Comparison of ENCODE assay signal across 9 cellular contexts in the genomic region with DNA sequence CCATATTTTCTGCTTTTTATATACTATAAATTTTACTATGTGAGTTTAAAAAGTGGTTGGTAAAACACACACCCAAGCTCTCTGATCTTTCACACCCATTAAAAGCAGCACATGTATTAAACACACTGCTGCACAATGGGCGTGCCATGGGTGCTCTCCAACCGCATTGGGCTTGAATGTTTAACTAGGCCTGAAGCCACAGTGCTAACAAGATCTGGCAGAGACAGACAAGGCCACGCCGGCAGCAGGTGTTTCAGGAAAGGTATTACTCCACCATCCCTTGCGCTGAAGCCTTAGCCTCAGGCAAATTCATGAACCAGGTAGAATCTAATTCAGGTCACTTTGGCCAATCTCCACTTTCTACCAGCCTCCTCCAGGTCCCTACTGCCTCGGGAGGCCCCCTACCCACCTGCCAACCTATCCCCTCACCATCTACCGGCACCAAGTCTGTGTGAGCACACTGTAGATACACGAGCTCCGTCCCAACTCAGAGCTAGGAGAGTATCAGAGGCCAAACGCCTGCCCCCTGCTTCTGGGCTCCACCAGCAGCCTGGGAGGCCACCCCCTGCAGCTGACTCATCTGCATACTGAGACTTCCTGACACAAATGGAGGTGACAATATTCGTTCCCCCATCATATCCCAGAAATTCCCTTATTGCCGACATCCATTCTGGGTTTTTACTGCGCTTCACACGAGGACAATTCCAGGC.
DNase-seq lines count a peak whose midpoint lies in the region; ATAC-seq and TF ChIP-seq lines count a peak whose summit lies in the region.
"Had no signal": no experiment of that assay in that cellular context is flagged by ENCODE, and none has a peak within 500 bp of the region (broad histone marks: within the 10 kb centered on the region; RNA-seq: fewer than 3 reads in every experiment).

No MANE protein-coding gene starts in this region.

- ATAC-seq in IMR-90 (ENCODE audit: low read depth) (0 out of 2 replicates have a peak, but pooled peaks have one; percentile 24), foreskin keratinocyte (peak; percentile 74)

- WGBS in IMR-90 (ENCODE audit: extremely low coverage in 2 of 2, insufficient read length in 1 of 2), 2 experiments = 87% methylated on average over 9 of the region's 14 CpGs; no CpG with 5 or more reads in 1 of the 2 experiments
- WGBS in stomach, 5 donors = 43 to 58% (median 55%) methylated on average over 13 to 14 of the region's 14 CpGs

- POLR2A ChIA-PET in IMR-90 (lab: Charles Lee; ENCODE audit: unreplicated experiment) = interaction anchor here (0.6 kb wide), 1 partner anchor 33 kb away, joined by 3 read pairs; no protein-coding TSS in a partner anchor

- H3K4ac ChIP-seq in IMR-90 (ENCODE audit: low read depth, low read length) = peak overlapping the region; percentile 41

- TF ChIP-seq POLR2A in IMR-90 (IDR thresholded peaks at IDR 0.05; ENCODE audit: low read depth, low read length) = no peak
- TF ChIP-seq POLR2A in stomach (IDR thresholded peaks at IDR 0.05) = no peak

- H2BK5ac ChIP-seq in IMR-90 (ENCODE audit: low read depth, low read length, poor library complexity, severe bottlenecking) = no peak overlapping the region

- H2AK9ac ChIP-seq in IMR-90 (replicated peaks; ENCODE audit: low read depth, low read length, poor library complexity) = no peak overlapping the region

- H4K20me1 ChIP-seq in IMR-90 (ENCODE audit: insufficient read depth, low read length) = no peaks in the 10 kb centered on the region

- no peaks in the 10 kb centered on the region for H3K27me3 Mint-ChIP-seq in type B pancreatic cell
- H3K27me3 Mint-ChIP-seq: brain had no signal

- H3K79me1 ChIP-seq in IMR-90 (ENCODE audit: low read depth in 1 of 2, low read length in 2 of 2) = peaks cover 34 to 81% of the 10 kb centered on the region in 2 experiments; a peak in 3 of 4 replicates

- H3K4me2 ChIP-seq in IMR-90 (ENCODE audit: low read depth, low read length) = no peak overlapping the region

- H3K27ac Mint-ChIP-seq in type B pancreatic cell = no peak overlapping the region

- H3K36me3 ChIP-seq in IMR-90 (ENCODE audit: control insufficient read depth, insufficient read depth, low read length) = no peaks in the 10 kb centered on the region; the same call in 1 of the 2 replicates
- H3K36me3 ChIP-seq in stomach = no peaks in the 10 kb centered on the region
- H3K36me3 ChIP-seq: SJCRH30 had no signal

- H3K9me1 ChIP-seq in IMR-90 (ENCODE audit: insufficient read depth, low read length) = peaks cover 21% of the 10 kb centered on the region

- no TSS peak for BruUV-seq in IMR-90 (replicated peaks; lab: Mats Ljungman, UMichigan)

- no peak for TF ChIP-seq EP300 in stomach (IDR thresholded peaks at IDR 0.05)

- no peak overlapping the region for H2BK120ac ChIP-seq in IMR-90 (ENCODE audit: low read depth, low read length)

- 0 out of 2 replicates have a peak overlapping the region, but pooled peaks have one; percentile 46 for H3K23ac ChIP-seq in IMR-90 (ENCODE audit: low read depth, low read length)

- H3K4me3 ChIP-seq in IMR-90 (ENCODE audit: insufficient read depth, low read depth, low read length) = no peak overlapping the region
- H3K4me3 ChIP-seq in stomach = no peak overlapping the region
- H3K4me3 ChIP-seq: SJCRH30 had no signal

- no peaks in the 10 kb centered on the region for H3K9me3 Mint-ChIP-seq in type B pancreatic cell

- TF ChIP-seq CTCF in IMR-90 (conservative IDR thresholded peaks at IDR 0.05; ENCODE audit: low read depth, low read length) (no peak), foreskin keratinocyte (conservative IDR thresholded peaks at IDR 0.05) (no peak), stomach (IDR thresholded peaks at IDR 0.05) (peak in 1 of 7 experiments; percentile 2), type B pancreatic cell (conservative IDR thresholded peaks at IDR 0.05) (no peak)

- H3K27me3 ChIP-seq in IMR-90 (ENCODE audit: control insufficient read depth, insufficient read depth, low read length) (no peaks in the 10 kb centered on the region), foreskin keratinocyte (no peaks in the 10 kb centered on the region), stomach (no peaks in the 10 kb centered on the region)
- H3K27me3 ChIP-seq: SJCRH30 had no signal

- no peaks in the 10 kb centered on the region for H3K36me3 Mint-ChIP-seq in type B pancreatic cell

- H4K8ac ChIP-seq in IMR-90 (ENCODE audit: low read depth in 2 of 2, low read length in 2 of 2) = no peak overlapping the region

- H4K5ac ChIP-seq in IMR-90 (ENCODE audit: low read depth, low read length) = no peak overlapping the region

- intact Hi-C loops in IMR-90 (cut with micrococcal nuclease) (no loop called here), stomach (cut with DNase I; ENCODE audit: low total_unique reads) (no loop called here)

- dilution Hi-C loops in IMR-90 (cut with HindIII; ENCODE audit: low sequenced_read_pairs, unreplicated experiment) = no loop called here

- no peak overlapping the region; the same call in 1 of the 2 replicates for H2BK20ac ChIP-seq in IMR-90 (ENCODE audit: low read depth, low read length)

- peaks cover 8% of the 10 kb centered on the region for H3K4me1 Mint-ChIP-seq in type B pancreatic cell (ENCODE audit: unreplicated experiment)

- H3K18ac ChIP-seq in IMR-90 (ENCODE audit: low read depth, low read length) = no peak overlapping the region

- H3K4me1 ChIP-seq in IMR-90 (ENCODE audit: control insufficient read depth, insufficient read depth, low read length) (peaks cover 17% of the 10 kb centered on the region), foreskin keratinocyte (no peaks in the 10 kb centered on the region), stomach (peaks cover 15 to 45% (median 35%) of the 10 kb centered on the region in 4 donors)

- H3K9me3 ChIP-seq in IMR-90 (ENCODE audit: control insufficient read depth, insufficient read depth, low read length) = no peaks in the 10 kb centered on the region
- no peaks in the 10 kb centered on the region for H3K9me3 ChIP-seq in stomach
- H3K9me3 ChIP-seq: SJCRH30 had no signal

- peak overlapping the region; percentile 65 for H2AK5ac ChIP-seq in IMR-90 (ENCODE audit: low read depth, low read length)

- no peak overlapping the region for H3K9ac ChIP-seq in IMR-90 (ENCODE audit: low read depth, low read length)

- H3K4me3 Mint-ChIP-seq in type B pancreatic cell = no peak overlapping the region
- H3K4me3 Mint-ChIP-seq: brain had no signal

- CTCF ChIA-PET in IMR-90 (lab: Yijun Ruan, JAX) = no interaction called here

- DNase-seq in IMR-90 (no peak), NCI-H526 treated with DMSO at 0.1 percent for 48 hours (lab: John Stamatoyannopoulos, UW) (peak; percentile 84), foreskin keratinocyte (peak; percentile 74 to 80), stomach (peak; percentile 92), type B pancreatic cell (ENCODE audit: extremely low spot score, unreplicated experiment) (no peak), activated T-cell treated with anti-CD3 and anti-CD28 coated beads for 4 hours (no peak), NCI-H226 (no peak)
- DNase-seq: SJCRH30 had no signal

- TF ChIP-seq RAD21 in IMR-90 (IDR thresholded peaks at IDR 0.05; ENCODE audit: low read length) = no peak

- H2BK15ac ChIP-seq in IMR-90 (ENCODE audit: low read depth, low read length) = no peak overlapping the region

- peak overlapping the region; percentile 56; the same call in 1 of the 2 replicates for H4K91ac ChIP-seq in IMR-90 (ENCODE audit: insufficient read depth, low read depth, low read length)

- H3K27ac ChIP-seq in IMR-90 (ENCODE audit: insufficient read depth, low read length) (no peak overlapping the region), foreskin keratinocyte (no peak overlapping the region), stomach (peak overlapping the region; percentile 22 to 84 (median 66))
- H3K27ac ChIP-seq: SJCRH30 had no signal

- peak overlapping the region; percentile 17 for H3K14ac ChIP-seq in IMR-90 (replicated peaks; ENCODE audit: low read depth, low read length)

- H3K56ac ChIP-seq in IMR-90 (ENCODE audit: extremely low read depth, insufficient read depth, low read length) = no peak overlapping the region

- in situ Hi-C loops in IMR-90 (cut with MboI; ENCODE audit: low sequenced_read_pairs) = no loop called here

- H2AFZ ChIP-seq in IMR-90 (replicated peaks; ENCODE audit: low read length, poor library complexity) = peak overlapping the region; percentile 28

TF ChIP-seq in IMR-90, 13 proteins besides CTCF, POLR2A, EP300 and RAD21:
- no peak for TF ChIP-seq RCOR1 (IDR thresholded peaks at IDR 0.05; ENCODE audit: insufficient replicate concordance, low read length)
- TF ChIP-seq, protein P1, sequence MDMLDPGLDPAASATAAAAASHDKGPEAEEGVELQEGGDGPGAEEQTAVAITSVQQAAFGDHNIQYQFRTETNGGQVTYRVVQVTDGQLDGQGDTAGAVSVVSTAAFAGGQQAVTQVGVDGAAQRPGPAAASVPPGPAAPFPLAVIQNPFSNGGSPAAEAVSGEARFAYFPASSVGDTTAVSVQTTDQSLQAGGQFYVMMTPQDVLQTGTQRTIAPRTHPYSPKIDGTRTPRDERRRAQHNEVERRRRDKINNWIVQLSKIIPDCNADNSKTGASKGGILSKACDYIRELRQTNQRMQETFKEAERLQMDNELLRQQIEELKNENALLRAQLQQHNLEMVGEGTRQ (IDR thresholded peaks at IDR 0.05; ENCODE audit: low read depth, low read length) = no peak
- TF ChIP-seq FOS (IDR thresholded peaks at IDR 0.05; ENCODE audit: low read depth, low read length) = no peak
- TF ChIP-seq NFE2L2 (IDR thresholded peaks at IDR 0.05; ENCODE audit: low read depth, low read length) = no peak
- TF ChIP-seq MAFK (IDR thresholded peaks at IDR 0.05; ENCODE audit: low read depth, low read length) = no peak
- TF ChIP-seq MXI1 (IDR thresholded peaks at IDR 0.05; ENCODE audit: borderline replicate concordance, low read depth, low read length) = no peak
- no peak for TF ChIP-seq BHLHE40 (IDR thresholded peaks at IDR 0.05; ENCODE audit: low read depth, low read length)

Comparison
In these comparisons a context has a peak if more than half of its experiments do, and no peak if none do; other contexts are left out.
1. DNase-seq: peak in NCI-H526 treated with DMSO at 0.1 percent for 48 hours (single experiment), foreskin keratinocyte (2 of 2) and stomach (single experiment); none in IMR-90 (single experiment), type B pancreatic cell (single experiment), activated T-cell treated with anti-CD3 and anti-CD28 coated beads for 4 hours (single experiment) and NCI-H226 (single experiment).
2. H3K27ac ChIP-seq: peak in stomach (5 of 5); none in IMR-90 (single experiment) and foreskin keratinocyte (single experiment).